19 cellular contexts compared by ENCODE assay signal in the genomic region with DNA sequence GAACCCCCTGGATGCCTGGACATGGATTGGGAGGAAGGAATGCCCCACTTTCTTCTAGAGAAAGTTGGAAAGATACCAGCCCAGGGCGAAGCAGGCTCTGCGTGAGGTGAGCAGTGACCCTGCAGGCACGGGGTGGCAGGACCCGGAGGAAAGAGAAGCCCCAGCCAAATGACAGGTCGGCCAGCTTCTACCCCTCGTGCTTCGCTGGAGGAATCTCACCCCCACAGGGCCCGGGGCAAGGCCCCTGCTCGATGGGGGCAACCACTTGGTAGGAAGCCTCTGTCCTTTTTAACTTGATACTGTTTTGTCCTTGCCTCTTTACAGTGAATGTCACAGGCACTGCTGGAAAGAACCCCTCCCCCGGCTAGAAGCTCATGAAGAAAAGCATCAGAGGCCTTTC. TPM values are rescaled to one million over a fixed set of nuclear protein-coding genes. Genes with fewer than 3 reads are reported as not detected.
A peak's percentile ranks its signal among the peaks of the same experiment; 100 is the strongest.
DNase-seq lines count a peak whose midpoint lies in the region; TF ChIP-seq lines count a peak whose summit lies in the region.
"Had no signal": no experiment of that assay in that cellular context is flagged by ENCODE, and none has a peak within 500 bp of the region (broad histone marks: within the 10 kb centered on the region; RNA-seq: fewer than 3 reads in every experiment).

No MANE protein-coding gene starts in this region.

- H3K27me3 ChIP-seq in left ventricle myocardium inferior (ENCODE audit: low read depth) (no peaks in the 10 kb centered on the region), dorsolateral prefrontal cortex (no peaks in the 10 kb centered on the region), neural progenitor cell (no peaks in the 10 kb centered on the region), testis (no peaks in the 10 kb centered on the region)
- H3K27me3 ChIP-seq: BE2C, MG63 had no signal

- no peak overlapping the region for H3K4me3 Mint-ChIP-seq in neural progenitor cell
- H3K4me3 Mint-ChIP-seq: CD8-positive, alpha-beta memory T cell had no signal

- H3K9me3 Mint-ChIP-seq in neural progenitor cell = peaks cover 2% of the 10 kb centered on the region
- H3K9me3 Mint-ChIP-seq: CD8-positive, alpha-beta memory T cell had no signal

- H3K4me1 ChIP-seq in left ventricle myocardium inferior (peaks cover 10% of the 10 kb centered on the region), neural progenitor cell (peaks cover 27% of the 10 kb centered on the region), testis (peaks cover 42% of the 10 kb centered on the region)
- H3K4me1 ChIP-seq: BE2C had no signal

- no peaks in the 10 kb centered on the region for H3K36me3 ChIP-seq in left ventricle myocardium inferior
- no peaks in the 10 kb centered on the region for H3K36me3 ChIP-seq in neural progenitor cell
- H3K36me3 ChIP-seq in testis (ENCODE audit: low read depth, missing control alignments) = no peaks in the 10 kb centered on the region
- H3K36me3 ChIP-seq: BE2C, MG63 had no signal

- no peaks in the 10 kb centered on the region for H3K9me3 ChIP-seq in left ventricle myocardium inferior (replicated peaks)
- H3K9me3 ChIP-seq in neural progenitor cell (ENCODE audit: low read depth) = no peaks in the 10 kb centered on the region
- no peaks in the 10 kb centered on the region for H3K9me3 ChIP-seq in testis
- H3K9me3 ChIP-seq: BE2C, MG63 had no signal

- H4K20me1 ChIP-seq in neural progenitor cell (ENCODE audit: low read depth) = peaks cover 5% of the 10 kb centered on the region

- H3K27me3 Mint-ChIP-seq in neural progenitor cell (ENCODE audit: insufficient read depth, low read depth) = no peaks in the 10 kb centered on the region
- H3K27me3 Mint-ChIP-seq: CD8-positive, alpha-beta memory T cell had no signal

- H3K27ac ChIP-seq in left ventricle myocardium inferior (replicated peaks) = no peak overlapping the region
- H3K27ac ChIP-seq in dorsolateral prefrontal cortex = peak overlapping the region in 31 of 59 donors; percentile 2 to 93 (median 35)
- no peak overlapping the region for H3K27ac ChIP-seq in neural progenitor cell
- peak overlapping the region; percentile 60 for H3K27ac ChIP-seq in testis
- H3K27ac ChIP-seq: 22Rv1 had no signal

- no peak for TF ChIP-seq CTCF in left ventricle myocardium inferior (IDR thresholded peaks at IDR 0.05; ENCODE audit: borderline replicate concordance)
- TF ChIP-seq CTCF in dorsolateral prefrontal cortex (IDR thresholded peaks at IDR 0.05 in 54 of 56, conservative IDR thresholded peaks at IDR 0.05 in 2 of 56; ENCODE audit: low read depth in 1 of 56, partially characterized antibody in 56 of 56) = no peak
- TF ChIP-seq CTCF in neural progenitor cell (IDR thresholded peaks at IDR 0.05) = no peak
- TF ChIP-seq CTCF in testis (IDR thresholded peaks at IDR 0.05) = no peak

- intact Hi-C loops in cardiac septum (cut with DNase I) (no loop called here), left ventricle myocardium inferior (cut with micrococcal nuclease) (no loop called here), dorsolateral prefrontal cortex (cut with DNase I) (no loop called here), testis (cut with DNase I; ENCODE audit: low total_unique reads) (no loop called here)

- H3K4me2 ChIP-seq in neural progenitor cell = peak overlapping the region; percentile 23

- H3K4me1 Mint-ChIP-seq in neural progenitor cell = peaks cover 35% of the 10 kb centered on the region

- WGBS in testis, 2 donors = 42 to 65% methylated on average over 9 to 10 of the region's 10 CpGs

- H3K79me2 ChIP-seq in neural progenitor cell (ENCODE audit: low read depth) = no peaks in the 10 kb centered on the region

- H3K36me3 Mint-ChIP-seq in neural progenitor cell = no peaks in the 10 kb centered on the region

- DNase-seq in cardiac septum (ENCODE audit: low spot score) = peak; percentile 67
- DNase-seq in left ventricle myocardium inferior = no peak
- DNase-seq in dorsolateral prefrontal cortex = no peak
- no peak for DNase-seq in neural progenitor cell (ENCODE audit: low spot score)
- no peak for DNase-seq in testis
- DNase-seq in NCI-H2196 treated with DMSO at 0.1 percent for 48 hours (lab: John Stamatoyannopoulos, UW; ENCODE audit: unreplicated experiment) = no peak
- no peak for DNase-seq in cerebellar cortex (ENCODE audit: low spot score)
- DNase-seq in RPMI8226 = no peak
- DNase-seq: BE2C; CD8-positive, alpha-beta memory T cell; GF-D8; IMR-90; Karpas-422; MG63; NCI-H1092; NCI-H146; NCI-H2081; NCI-H510A treated with DMSO at 0.1 percent for 48 hours had no signal

- no peak for TF ChIP-seq POLR2A in testis (IDR thresholded peaks at IDR 0.05)

- H3K27ac Mint-ChIP-seq in neural progenitor cell = no peak overlapping the region

- H3F3A ChIP-seq in neural progenitor cell (ENCODE audit: low read depth) = peaks cover 8% of the 10 kb centered on the region

- no peak overlapping the region for H2AFZ ChIP-seq in neural progenitor cell (replicated peaks)

- no peak overlapping the region for H3K9ac ChIP-seq in neural progenitor cell

- H3K4me3 ChIP-seq in left ventricle myocardium inferior (no peak overlapping the region), dorsolateral prefrontal cortex (no peak overlapping the region), neural progenitor cell (no peak overlapping the region), testis (no peak overlapping the region)
- H3K4me3 ChIP-seq: MG63 had no signal

RNA-seq across cellular contexts. Expression of gene SH3BP5, which starts 54.5 kb away (rescaled TPM):
- total RNA-seq in cardiac septum (11.4 TPM), left ventricle myocardium inferior (8.8 TPM), dorsolateral prefrontal cortex (100 to 1,000 TPM in 1 of 120 experiments, 10 to 100 TPM in 119; 30.2 to 111 (median 66.8) TPM), neural progenitor cell (ENCODE audit: low replicate concordance) (9.1 and 11.2 TPM in 2 replicates), testis (100 to 1,000 TPM; 102 to 126 TPM)
- polyA plus RNA-seq in testis (ENCODE audit: insufficient read depth, low read depth, low replicate concordance) = 86.7 TPM

Comparison
In these comparisons a context has a peak if more than half of its experiments do, and no peak if none do; other contexts are left out.
1. H3K27ac ChIP-seq: peak in dorsolateral prefrontal cortex (31 of 59) and testis (2 of 2); none in left ventricle myocardium inferior (single experiment) and neural progenitor cell (single experiment).